20 cellular contexts compared by ENCODE assay signal in genomic region chr7:91541641-91542040, GRCh38.
"Had no signal": no experiment of that assay in that cellular context is flagged by ENCODE, and none has a peak within 500 bp of the region (broad histone marks: within the 10 kb centered on the region; RNA-seq: fewer than 3 reads in every experiment).

No MANE protein-coding gene starts in this region.

- H3K27me3 Mint-ChIP-seq: central memory CD8-positive, alpha-beta T cell; type B pancreatic cell had no signal

- ATAC-seq: gastrocnemius medialis; heart right ventricle; left lobe of liver; naive thymus-derived CD8-positive, alpha-beta T cell; right lobe of liver had no signal

- H3K4me3 Mint-ChIP-seq: central memory CD8-positive, alpha-beta T cell; endodermal cell; naive thymus-derived CD8-positive, alpha-beta T cell; type B pancreatic cell had no signal

- H3K9ac ChIP-seq: parathyroid adenoma had no signal

- DNase-seq: effector CD4-positive, alpha-beta T cell; endodermal cell; erythroblast; gastrocnemius medialis; heart right ventricle; hypothalamus; islet precursor cell; mammary epithelial cell; naive thymus-derived CD8-positive, alpha-beta T cell; occipital lobe; right lobe of liver; stimulated activated CD4-positive, alpha-beta T cell treated with anti-CD3 and anti-CD28 coated beads, Interleukin-2, amount 100 ng/mL, for 24 hours; stimulated activated CD4-positive, alpha-beta T cell treated with anti-CD3 and anti-CD28 coated beads, Interleukin-4, amount 100 ng/mL, for 4 hours; stimulated activated naive CD4-positive, alpha-beta T cell; stomach had no signal

- H3K4me1 ChIP-seq: gastrocnemius medialis, parathyroid adenoma, right lobe of liver, stomach had no signal

- H3K27ac ChIP-seq: gastrocnemius medialis, heart right ventricle, parathyroid adenoma, prostate gland, right lobe of liver, stomach had no signal

- H3K4me3 ChIP-seq: gastrocnemius medialis, heart right ventricle, prostate gland, right lobe of liver, stomach had no signal

- H3K36me3 ChIP-seq: gastrocnemius medialis, heart right ventricle, prostate gland, right lobe of liver, stomach had no signal

- H3K9me3 ChIP-seq: gastrocnemius medialis, heart right ventricle, prostate gland, right lobe of liver, stomach had no signal

- H3K79me2 ChIP-seq: parathyroid adenoma had no signal

- H3K27me3 ChIP-seq: gastrocnemius medialis, heart right ventricle, right lobe of liver, stomach had no signal

- H3K36me3 Mint-ChIP-seq: naive thymus-derived CD8-positive, alpha-beta T cell; type B pancreatic cell had no signal

- H3K9me3 Mint-ChIP-seq: endodermal cell had no signal

- H3K27ac Mint-ChIP-seq: endodermal cell; naive thymus-derived CD8-positive, alpha-beta T cell; type B pancreatic cell had no signal

- H2AFZ ChIP-seq: parathyroid adenoma had no signal

- H3K4me1 Mint-ChIP-seq: central memory CD8-positive, alpha-beta T cell; naive thymus-derived CD8-positive, alpha-beta T cell had no signal
